In genomic region chr14:104342435-104343293, GRCh38 we compare ENCODE assay signal across 11 cellular contexts.
DNase-seq lines count a peak whose midpoint lies in the region; ATAC-seq and TF ChIP-seq lines count a peak whose summit lies in the region.
"Had no signal": no experiment of that assay in that cellular context is flagged by ENCODE, and none has a peak within 500 bp of the region (broad histone marks: within the 10 kb centered on the region; RNA-seq: fewer than 3 reads in every experiment).

No MANE protein-coding gene starts in this region.

- peaks cover 6% of the 10 kb centered on the region; the same call in 1 of the 2 replicates for H3K36me3 Mint-ChIP-seq in WTC11

- peak; percentile 14; the same call in 1 of the 2 replicates for ATAC-seq in WTC11
- no peak for ATAC-seq in right lobe of liver
- ATAC-seq in upper lobe of left lung (ENCODE audit: low FRiP score in 2 of 2): peak in 1 of 2 donors; percentile 7
- ATAC-seq in GM19395 (IDR thresholded peaks at IDR 0.05; ENCODE audit: unreplicated experiment): no peak

- peaks cover 36% of the 10 kb centered on the region for H3K9me3 Mint-ChIP-seq in WTC11

- TF ChIP-seq CTCF in WTC11 (IDR thresholded peaks at IDR 0.05): no peak
- no peak for TF ChIP-seq CTCF in right lobe of liver (IDR thresholded peaks at IDR 0.05)
- TF ChIP-seq CTCF in upper lobe of left lung (IDR thresholded peaks at IDR 0.05): no peak

- DNase-seq in NCI-H1417 (lab: John Stamatoyannopoulos, UW) (peak in 2 of 3 experiments; percentile 14 to 35), NCI-H1417 treated with DMSO at 0.1 percent for 48 hours (lab: John Stamatoyannopoulos, UW) (no peak), WTC11 (ENCODE audit: low spot score) (peak; percentile 49), right lobe of liver (peak in 2 of 3 donors; percentile 10 to 37), upper lobe of left lung (peak; percentile 9 to 69), MV-4-11 (lab: John Stamatoyannopoulos, UW) (no peak), T-helper 2 cell (no peak)
- DNase-seq: activated naive CD4-positive, alpha-beta T cell treated with anti-CD3 and anti-CD28 coated beads, Interleukin-2, amount 50 U/mL, for 16 hours; GF-D8 had no signal

- POLR2A ChIA-PET in WTC11 (lab: Charles Lee): no interaction called here

- H3K4me1 ChIP-seq in right lobe of liver (no peaks in the 10 kb centered on the region), upper lobe of left lung (peaks cover 0 to 6% (median 2%) of the 10 kb centered on the region in 4 donors)

- H3K27me3 Mint-ChIP-seq in WTC11 (ENCODE audit: low read depth): peaks cover 23% of the 10 kb centered on the region

- H3K27me3 ChIP-seq in right lobe of liver (no peaks in the 10 kb centered on the region), upper lobe of left lung (no peaks in the 10 kb centered on the region)

- H3K4me3 Mint-ChIP-seq in WTC11: no peak overlapping the region
- H3K4me3 Mint-ChIP-seq: activated CD4-positive, alpha-beta T cell treated with anti-CD3 and anti-CD28 coated beads, Interleukin-2, amount 10 ng/mL, durations not matched to agents 24 days and 14 days had no signal

- H3K27ac Mint-ChIP-seq in WTC11: no peak overlapping the region
- H3K27ac Mint-ChIP-seq: activated CD4-positive, alpha-beta T cell treated with anti-CD3 and anti-CD28 coated beads, Interleukin-2, amount 10 ng/mL, durations not matched to agents 24 days and 14 days had no signal

- no peak for TF ChIP-seq EP300 in upper lobe of left lung (IDR thresholded peaks at IDR 0.05)

- CTCF ChIA-PET in WTC11 (lab: Charles Lee): interaction anchor here (0.5 to 1.9 kb wide), 55 partner anchors 8 to 1028 kb away, joined by 3 to 22 read pairs (median 3); partner anchors contain the start of genes ASPG, BRF1 and TMEM179

- H3K4me3 ChIP-seq in right lobe of liver (no peak overlapping the region), upper lobe of left lung (no peak overlapping the region)

- intact Hi-C loops in right lobe of liver (cut with DNase I): no loop called here

- peaks cover 9% of the 10 kb centered on the region for H3K4me1 Mint-ChIP-seq in WTC11
- H3K4me1 Mint-ChIP-seq: activated CD4-positive, alpha-beta T cell treated with anti-CD3 and anti-CD28 coated beads, Interleukin-2, amount 10 ng/mL, durations not matched to agents 24 days and 14 days had no signal

- H3K9me3 ChIP-seq in right lobe of liver: peaks cover 0 to 5% (median 0%) of the 10 kb centered on the region in 4 donors
- peaks cover under 1 to 7% (median 5%) of the 10 kb centered on the region in 4 donors for H3K9me3 ChIP-seq in upper lobe of left lung

- H3K27ac ChIP-seq in right lobe of liver (no peak overlapping the region), upper lobe of left lung (no peak overlapping the region)

- TF ChIP-seq POLR2A in right lobe of liver (IDR thresholded peaks at IDR 0.05) (no peak), upper lobe of left lung (IDR thresholded peaks at IDR 0.05) (no peak)

- H3K36me3 ChIP-seq in right lobe of liver (no peaks in the 10 kb centered on the region), upper lobe of left lung (no peaks in the 10 kb centered on the region)

- WGBS in right lobe of liver (ENCODE audit: insufficient coverage, low coverage, low lambda C conversion rate, missing lambda C conversion rate): 89% methylated on average over 1 of the region's 22 CpGs
- 72 to 75% methylated on average over 18 to 22 of the region's 22 CpGs for WGBS in upper lobe of left lung, 2 donors

TF ChIP-seq in WTC11, 78 proteins besides CTCF, POLR2A, EP300 and RAD21:
- TF ChIP-seq NR2C2 (CRISPR knock-in tag; IDR thresholded peaks at IDR 0.05): no peak
- TF ChIP-seq HMGXB4 (CRISPR knock-in tag; IDR thresholded peaks at IDR 0.05): 0 out of 2 replicates have a peak, but pooled peaks have one; percentile 1
- no peak for TF ChIP-seq HMGA2 (CRISPR knock-in tag; IDR thresholded peaks at IDR 0.05)

Comparison
In these comparisons a context has a peak if more than half of its experiments do, and no peak if none do; other contexts are left out.
1. DNase-seq: peak in NCI-H1417 (2 of 3), WTC11 (single experiment), right lobe of liver (2 of 3) and upper lobe of left lung (2 of 2); none in NCI-H1417 treated with DMSO at 0.1 percent for 48 hours (single experiment), MV-4-11 (single experiment) and T-helper 2 cell (0 of 5).